In genomic region chr13:20749377-20749776, GRCh38 we compare ENCODE assay signal across 11 cellular contexts. TPM values are rescaled to one million over a fixed set of nuclear protein-coding genes. Genes with fewer than 3 reads are reported as not detected.
"Had no signal": no experiment of that assay in that cellular context is flagged by ENCODE, and none has a peak within 500 bp of the region (broad histone marks: within the 10 kb centered on the region; RNA-seq: fewer than 3 reads in every experiment).

No MANE protein-coding gene starts in this region.

- H3K36me3 ChIP-seq: HAP-1 had no signal

- ATAC-seq: GM23338, HCT116 had no signal

- H3K9ac ChIP-seq: GM23248 had no signal

- DNase-seq: GM23248, GOT3, H7, H9, HCEC 1CT, HFFc6 had no signal

- H3K4me2 ChIP-seq: GM23338 had no signal

- H3K4me3 ChIP-seq: GM23248, GM23338, HAP-1 had no signal

- H3K4me1 ChIP-seq: HAP-1 had no signal

- H2AFZ ChIP-seq: GM23248, GM23338 had no signal

- H3K27ac ChIP-seq: GM23248 had no signal

- FAIRE-seq: H1, H54 had no signal

RNA-seq across cellular contexts. Expression of gene IL17D, which starts 45.9 kb away (rescaled TPM):
- total RNA-seq: H7 had no signal
